ENCODE assay signal across 11 cellular contexts in the genomic region with DNA sequence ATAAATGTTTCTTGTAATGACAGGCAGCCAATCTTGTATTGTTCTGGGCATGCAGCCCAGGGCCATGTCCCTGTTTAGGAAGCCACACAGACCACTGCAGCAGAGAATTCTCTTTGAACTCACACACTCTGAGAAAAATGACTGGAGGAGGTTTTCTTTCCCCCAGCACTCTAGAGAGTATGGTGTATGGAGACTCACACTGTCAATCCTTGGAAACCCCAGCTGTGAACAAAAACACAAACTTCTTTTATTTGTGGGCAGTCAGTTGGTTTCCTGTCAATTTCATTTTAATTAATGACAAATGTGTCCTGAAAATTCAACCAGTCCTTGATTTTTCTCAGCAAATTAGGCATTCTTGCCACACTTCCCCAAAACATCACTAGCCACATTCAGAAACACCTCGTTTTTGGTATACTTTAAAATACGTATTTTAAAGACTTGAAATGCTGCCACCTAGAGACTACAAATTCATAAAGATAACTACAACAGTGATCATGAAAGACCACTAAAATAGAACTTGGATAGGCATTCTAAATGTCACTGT. TPM values are rescaled to one million over a fixed set of nuclear protein-coding genes. Genes with fewer than 3 reads are reported as not detected.
DNase-seq lines count a peak whose midpoint lies in the region; ATAC-seq and TF ChIP-seq lines count a peak whose summit lies in the region.
"Had no signal": no experiment of that assay in that cellular context is flagged by ENCODE, and none has a peak within 500 bp of the region (broad histone marks: within the 10 kb centered on the region; RNA-seq: fewer than 3 reads in every experiment).

No MANE protein-coding gene starts in this region.

- H3F3A ChIP-seq in smooth muscle cell (ENCODE audit: low read depth): no peaks in the 10 kb centered on the region

- H2AFZ ChIP-seq in smooth muscle cell (ENCODE audit: low read depth): no peak overlapping the region

- no peak overlapping the region for H3K4me3 Mint-ChIP-seq in stimulated activated memory B cell treated with anti-CD40 and anti-IgM and Interleukin-4, amounts not matched to agents 10 μg/mL and 1 μg/mL and 100 μg/mL, for 72 hours
- H3K4me3 Mint-ChIP-seq: T-helper 1 cell treated with Interleukin-12 subunit alpha and Interleukin-12 subunit beta and Interleukin-4 antibody, amounts not matched to agents 30 μg/mL and 1 μg/mL, for 36 hours had no signal

- no peak overlapping the region for H3K27ac ChIP-seq in smooth muscle cell (ENCODE audit: low read depth)
- H3K27ac ChIP-seq: BLaER1, epithelial cell of prostate had no signal

- H3K4me1 ChIP-seq in smooth muscle cell (ENCODE audit: low read depth): no peaks in the 10 kb centered on the region
- H3K4me1 ChIP-seq: BLaER1 had no signal

- ATAC-seq in GM19351 (IDR thresholded peaks at IDR 0.05; ENCODE audit: unreplicated experiment): no peak
- ATAC-seq in stimulated activated memory B cell treated with anti-CD40 and anti-IgM and Interleukin-4, amounts not matched to agents 10 μg/mL and 1 μg/mL and 100 μg/mL, for 72 hours: no peak

- H3K36me3 Mint-ChIP-seq in stimulated activated memory B cell treated with anti-CD40 and anti-IgM and Interleukin-4, amounts not matched to agents 10 μg/mL and 1 μg/mL and 100 μg/mL, for 72 hours: no peaks in the 10 kb centered on the region

- H3K4me1 Mint-ChIP-seq in stimulated activated memory B cell treated with anti-CD40 and anti-IgM and Interleukin-4, amounts not matched to agents 10 μg/mL and 1 μg/mL and 100 μg/mL, for 72 hours: no peaks in the 10 kb centered on the region

- H3K9ac ChIP-seq in smooth muscle cell (ENCODE audit: low read depth): no peak overlapping the region
- H3K9ac ChIP-seq: BLaER1 had no signal

- H3K27ac Mint-ChIP-seq in stimulated activated memory B cell treated with anti-CD40 and anti-IgM and Interleukin-4, amounts not matched to agents 10 μg/mL and 1 μg/mL and 100 μg/mL, for 72 hours: no peak overlapping the region
- H3K27ac Mint-ChIP-seq: T-helper 1 cell treated with Interleukin-12 subunit alpha and Interleukin-12 subunit beta and Interleukin-4 antibody, amounts not matched to agents 30 μg/mL and 1 μg/mL, for 36 hours had no signal

- WGBS in smooth muscle cell (ENCODE audit: low lambda C conversion rate): 43% methylated on average over 2 of the region's 2 CpGs

- H4K20me1 ChIP-seq in smooth muscle cell (ENCODE audit: low read depth): no peaks in the 10 kb centered on the region
- H4K20me1 ChIP-seq: BLaER1 had no signal

- no peaks in the 10 kb centered on the region for H3K27me3 Mint-ChIP-seq in stimulated activated memory B cell treated with anti-CD40 and anti-IgM and Interleukin-4, amounts not matched to agents 10 μg/mL and 1 μg/mL and 100 μg/mL, for 72 hours

- no peaks in the 10 kb centered on the region for H3K9me3 ChIP-seq in smooth muscle cell (replicated peaks; ENCODE audit: low read depth)
- H3K9me3 ChIP-seq: BLaER1 had no signal

- no peaks in the 10 kb centered on the region for H3K79me2 ChIP-seq in smooth muscle cell (ENCODE audit: low read depth)

- H3K4me2 ChIP-seq in smooth muscle cell: no peak overlapping the region
- H3K4me2 ChIP-seq: BLaER1 had no signal

- no peaks in the 10 kb centered on the region for H3K27me3 ChIP-seq in smooth muscle cell (ENCODE audit: low read depth)
- H3K27me3 ChIP-seq: BLaER1 had no signal

- H3K4me3 ChIP-seq in smooth muscle cell: no peak overlapping the region
- H3K4me3 ChIP-seq: BLaER1 had no signal

- TF ChIP-seq CTCF in smooth muscle cell (IDR thresholded peaks at IDR 0.05; ENCODE audit: borderline replicate concordance, insufficient read depth, poor library complexity, severe bottlenecking): peak; percentile 34

- no peaks in the 10 kb centered on the region for H3K36me3 ChIP-seq in smooth muscle cell (ENCODE audit: low read depth)
- H3K36me3 ChIP-seq: BLaER1 had no signal

- DNase-seq in NCI-H2171 treated with DMSO at 0.1 percent for 48 hours (lab: John Stamatoyannopoulos, UW) (peak; percentile 30), NCI-H2171 (lab: John Stamatoyannopoulos, UW) (no peak), NCI-H2227 treated with DMSO at 0.1 percent for 48 hours (lab: John Stamatoyannopoulos, UW) (peak; percentile 20), cerebellum (ENCODE audit: low spot score) (peak; percentile 20), smooth muscle cell (lab: John Stamatoyannopoulos, UW; ENCODE audit: unreplicated experiment) (no peak), cortex of kidney (lab: John Stamatoyannopoulos, UW) (no peak)

- peaks cover 6% of the 10 kb centered on the region for H3K9me3 Mint-ChIP-seq in stimulated activated memory B cell treated with anti-CD40 and anti-IgM and Interleukin-4, amounts not matched to agents 10 μg/mL and 1 μg/mL and 100 μg/mL, for 72 hours
- H3K9me3 Mint-ChIP-seq: T-helper 1 cell treated with Interleukin-12 subunit alpha and Interleukin-12 subunit beta and Interleukin-4 antibody, amounts not matched to agents 30 μg/mL and 1 μg/mL, for 36 hours had no signal

RNA-seq across cellular contexts. Expression of a gene that starts 52.9 kb away (rescaled TPM):
- total RNA-seq in cerebellum (17.1 TPM), smooth muscle cell (41.2 and 48.1 TPM in 2 replicates)
- 19.2 and 21.1 TPM in 2 replicates for polyA plus RNA-seq in smooth muscle cell

Comparison
In these comparisons a context has a peak if more than half of its experiments do, and no peak if none do; other contexts are left out.
1. DNase-seq: peak in NCI-H2171 treated with DMSO at 0.1 percent for 48 hours (single experiment), NCI-H2227 treated with DMSO at 0.1 percent for 48 hours (single experiment) and cerebellum (single experiment); none in NCI-H2171 (single experiment), smooth muscle cell (single experiment) and cortex of kidney (single experiment).